23 cellular contexts compared by ENCODE assay signal in the genomic region with DNA sequence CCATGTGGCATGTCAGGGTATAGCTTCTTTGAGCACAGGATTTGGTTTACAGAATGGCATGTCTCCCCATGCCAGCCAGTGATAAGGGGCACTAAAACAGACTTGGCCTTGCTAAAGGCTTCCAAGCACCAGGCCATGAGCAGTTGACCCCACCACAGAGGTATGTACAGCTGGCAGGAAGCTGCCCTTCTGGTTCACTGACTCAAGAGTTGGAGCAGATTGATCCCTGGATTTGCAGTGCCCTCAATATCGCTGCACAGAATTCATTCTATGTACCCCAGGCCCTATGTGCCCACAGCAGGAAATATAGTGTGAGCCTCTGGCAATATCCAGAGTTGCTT. TPM values are rescaled to one million over a fixed set of nuclear protein-coding genes. Genes with fewer than 3 reads are reported as not detected.
DNase-seq lines count a peak whose midpoint lies in the region; ATAC-seq and TF ChIP-seq lines count a peak whose summit lies in the region.
"Had no signal": no experiment of that assay in that cellular context is flagged by ENCODE, and none has a peak within 500 bp of the region (broad histone marks: within the 10 kb centered on the region; RNA-seq: fewer than 3 reads in every experiment).

No MANE protein-coding gene starts in this region.

- H3K27ac ChIP-seq in angular gyrus (ENCODE audit: low read depth, low read length) = peak overlapping the region; percentile 32
- peak overlapping the region; percentile 94 to 99 (median 96) for H3K27ac ChIP-seq in gastroesophageal sphincter
- H3K27ac ChIP-seq in right atrium auricular region = peak overlapping the region; percentile 37 to 95
- H3K27ac ChIP-seq in rectal smooth muscle tissue (ENCODE audit: low read depth, low read length) = peak overlapping the region; percentile 27
- H3K27ac ChIP-seq: C4-2B, SK-N-MC had no signal

- ATAC-seq in gastroesophageal sphincter = no peak

- TF ChIP-seq POLR2A in gastroesophageal sphincter (IDR thresholded peaks at IDR 0.05) = no peak

- H3K9me3 ChIP-seq in gastroesophageal sphincter = no peaks in the 10 kb centered on the region
- H3K9me3 ChIP-seq in right atrium auricular region = no peaks in the 10 kb centered on the region

- TF ChIP-seq CTCF in gastroesophageal sphincter (IDR thresholded peaks at IDR 0.05) = no peak
- TF ChIP-seq CTCF in right atrium auricular region (IDR thresholded peaks at IDR 0.05) = no peak

- intact Hi-C loops in posterior vena cava (cut with DNase I) = no loop called here

- TF ChIP-seq EP300 in gastroesophageal sphincter (IDR thresholded peaks at IDR 0.05) = no peak

- no peak overlapping the region for H3K4me3 ChIP-seq in gastroesophageal sphincter
- no peak overlapping the region for H3K4me3 ChIP-seq in right atrium auricular region
- no peak overlapping the region for H3K4me3 ChIP-seq in rectal smooth muscle tissue (ENCODE audit: low read length)
- H3K4me3 ChIP-seq: SK-N-MC had no signal

- no peak for DNase-seq in right atrium auricular region (ENCODE audit: low spot score)
- DNase-seq in AG20443 (ENCODE audit: low spot score) = no peak
- DNase-seq in T1000 (lab: John Stamatoyannopoulos, UW) = no peak
- no peak for DNase-seq in posterior vena cava (ENCODE audit: low spot score)
- no peak for DNase-seq in activated gamma-delta T cell treated with Interleukin-2 at 50 U/mL for 16 hours
- DNase-seq: CD8-positive, alpha-beta memory T cell; DMS 273 treated with DMSO at 0.1 percent for 48 hours; DND-41; NCI-H1092; NCI-H1417 treated with DMSO at 0.1 percent for 48 hours; NCI-H1694 treated with DMSO at 0.1 percent for 48 hours; NCI-H2081; NCI-H226; NCI-H510A; NCI-H69; RPMI8226; SIG-M5 had no signal

- H3K4me1 ChIP-seq in gastroesophageal sphincter (peaks cover 28 to 82% (median 36%) of the 10 kb centered on the region in 3 donors), right atrium auricular region (peaks cover 0 to 60% of the 10 kb centered on the region in 2 donors), rectal smooth muscle tissue (ENCODE audit: control insufficient read depth, insufficient read depth, low read length) (peaks cover 41% of the 10 kb centered on the region)

- no peaks in the 10 kb centered on the region for H3K27me3 ChIP-seq in gastroesophageal sphincter
- no peaks in the 10 kb centered on the region for H3K27me3 ChIP-seq in right atrium auricular region
- no peaks in the 10 kb centered on the region for H3K27me3 ChIP-seq in rectal smooth muscle tissue (ENCODE audit: control insufficient read depth, insufficient read depth, low read length)

- WGBS in gastroesophageal sphincter (ENCODE audit: low coverage in 1 of 2), 2 donors = 100% methylated on average over 1 of the region's 1 CpG; no CpG with 5 or more reads in 1 of the 2 donors

- no peak overlapping the region for H3K9ac ChIP-seq in rectal smooth muscle tissue (ENCODE audit: low read length)

- peaks cover 2 to 23% of the 10 kb centered on the region in 2 donors for H3K36me3 ChIP-seq in gastroesophageal sphincter
- peaks cover 14% of the 10 kb centered on the region for H3K36me3 ChIP-seq in right atrium auricular region
- no peaks in the 10 kb centered on the region for H3K36me3 ChIP-seq in rectal smooth muscle tissue (ENCODE audit: control insufficient read depth, insufficient read depth, low read length)

RNA-seq across cellular contexts. Expression of a gene that starts 24.3 kb away (rescaled TPM):
- total RNA-seq in gastroesophageal sphincter (100 to 1,000 TPM in 3 of 4 donors, 10 to 100 TPM in 1; 59.4 to 186 (median 126) TPM), right atrium auricular region (10 to 100 TPM; 36.9 to 38.4 TPM), posterior vena cava (10 to 100 TPM in 1 of 2 donors, 1 to 10 TPM in 1; 6.6 to 15.7 TPM)
- total RNA-seq: B cell had no signal

Comparison
In these comparisons a context has a peak if more than half of its experiments do, and no peak if none do; other contexts are left out.
1. H3K27ac ChIP-seq: peak in every context shown above with its lines; median percentile 96 in gastroesophageal sphincter; 66 in right atrium auricular region; 32 in angular gyrus; 27 in rectal smooth muscle tissue.